In genomic region chr2:160968183-160968582, GRCh38 we compare ENCODE assay signal across 20 cellular contexts.
"Had no signal": no experiment of that assay in that cellular context is flagged by ENCODE, and none has a peak within 500 bp of the region (broad histone marks: within the 10 kb centered on the region; RNA-seq: fewer than 3 reads in every experiment).

No MANE protein-coding gene starts in this region.

- DNase-seq: activated CD4-positive, CD25-positive, alpha-beta regulatory T cell treated with anti-CD3 and anti-CD28 coated beads, Interleukin-2, amount 50 U/mL, for 72 hours; activated effector memory CD4-positive, alpha-beta T cell treated with Interleukin-2 at 50 U/mL for 16 hours; activated naive CD4-positive, alpha-beta T cell treated with anti-CD3 and anti-CD28 coated beads, Interleukin-2, amount 50 U/mL, for 16 hours; adrenal gland; head of caudate nucleus; left cardiac atrium; naive thymus-derived CD8-positive, alpha-beta T cell; SK-N-SH; small intestine; stimulated activated CD4-positive, alpha-beta T cell treated with anti-CD3 and anti-CD28 coated beads, Interleukin-4, amount 100 ng/mL, for 4 hours; stimulated activated CD8-positive, alpha-beta memory T cell treated with anti-CD3 and anti-CD28 coated beads, Interleukin-4, amount 100 ng/mL, for 48 hours; stimulated activated naive CD4-positive, alpha-beta T cell treated with Interleukin-2 at 50 U/mL for 16 hours; T-cell; T-helper 9 cell; upper lobe of left lung had no signal

- H3K4me3 ChIP-seq: adrenal gland, esophagus muscularis mucosa, right atrium auricular region, upper lobe of left lung had no signal

- H3K4me3 Mint-ChIP-seq: naive thymus-derived CD8-positive, alpha-beta T cell; T-cell had no signal

- FAIRE-seq: colon, frontal cortex, small intestine had no signal

- ATAC-seq: naive thymus-derived CD8-positive, alpha-beta T cell; T-cell had no signal

- H3K36me3 ChIP-seq: adrenal gland, esophagus muscularis mucosa, neutrophil, right atrium auricular region, upper lobe of left lung had no signal

- H3K9ac ChIP-seq: SK-N-SH had no signal

- H3K27me3 ChIP-seq: adrenal gland, esophagus muscularis mucosa, neutrophil, right atrium auricular region, upper lobe of left lung had no signal

- H3K9me3 Mint-ChIP-seq: naive thymus-derived CD8-positive, alpha-beta T cell; T-cell had no signal

- H3K27ac Mint-ChIP-seq: naive thymus-derived CD8-positive, alpha-beta T cell; T-cell had no signal

- H3K9me3 ChIP-seq: adrenal gland, esophagus muscularis mucosa, neutrophil, right atrium auricular region, SK-N-SH, upper lobe of left lung had no signal

- H3K36me3 Mint-ChIP-seq: naive thymus-derived CD8-positive, alpha-beta T cell; T-cell had no signal

- H3K4me1 Mint-ChIP-seq: naive thymus-derived CD8-positive, alpha-beta T cell had no signal
